15 cellular contexts compared by ENCODE assay signal in genomic region chr1:187078916-187079315, GRCh38.
"Had no signal": no experiment of that assay in that cellular context is flagged by ENCODE, and none has a peak within 500 bp of the region (broad histone marks: within the 10 kb centered on the region; RNA-seq: fewer than 3 reads in every experiment).

No MANE protein-coding gene starts in this region.

- H3K4me3 Mint-ChIP-seq: naive thymus-derived CD8-positive, alpha-beta T cell; nephron progenitor cell; stimulated activated memory B cell treated with anti-CD40 and anti-IgM and Interleukin-4, amounts not matched to agents 10 μg/mL and 1 μg/mL and 100 μg/mL, for 72 hours; type B pancreatic cell had no signal

- H3K36me3 ChIP-seq: lower lobe of right lung, sigmoid colon, tibial artery had no signal

- H3K27me3 Mint-ChIP-seq: naive thymus-derived CD8-positive, alpha-beta T cell; stimulated activated memory B cell treated with anti-CD40 and anti-IgM and Interleukin-4, amounts not matched to agents 10 μg/mL and 1 μg/mL and 100 μg/mL, for 72 hours; type B pancreatic cell had no signal

- ATAC-seq: left ventricle myocardium superior; lower lobe of right lung; naive thymus-derived CD8-positive, alpha-beta T cell; psoas muscle; right cardiac atrium; stimulated activated memory B cell treated with anti-CD40 and anti-IgM and Interleukin-4, amounts not matched to agents 10 μg/mL and 1 μg/mL and 100 μg/mL, for 72 hours; stimulated activated naive CD8-positive, alpha-beta T cell treated with anti-CD3 and anti-CD28 coated beads, Interleukin-15, Interleukin-2, amounts not matched to agents 100 U/mL and 50 U/mL, for 24 hours had no signal

- DNase-seq: left ventricle myocardium superior; lower lobe of right lung; naive thymus-derived CD8-positive, alpha-beta T cell; nephron progenitor cell; nucleus accumbens; psoas muscle; right cardiac atrium; sigmoid colon; stimulated activated CD4-positive, alpha-beta T cell treated with anti-CD3 and anti-CD28 coated beads, Interleukin-4, amount 100 ng/mL, for 4 hours; stimulated activated naive CD8-positive, alpha-beta T cell treated with anti-CD3 and anti-CD28 coated beads, Interleukin-15, Interleukin-2, amounts not matched to agents 100 U/mL and 50 U/mL, for 24 hours; substantia nigra; testis; tibial artery had no signal

- H3K4me1 ChIP-seq: lower lobe of right lung, psoas muscle, sigmoid colon, testis, tibial artery had no signal

- H3K27ac Mint-ChIP-seq: naive thymus-derived CD8-positive, alpha-beta T cell; nephron progenitor cell; stimulated activated memory B cell treated with anti-CD40 and anti-IgM and Interleukin-4, amounts not matched to agents 10 μg/mL and 1 μg/mL and 100 μg/mL, for 72 hours; type B pancreatic cell had no signal

- H3K27ac ChIP-seq: lower lobe of right lung, psoas muscle, sigmoid colon, testis, tibial artery had no signal

- H3K9me3 Mint-ChIP-seq: type B pancreatic cell had no signal

- H3K4me1 Mint-ChIP-seq: nephron progenitor cell; stimulated activated memory B cell treated with anti-CD40 and anti-IgM and Interleukin-4, amounts not matched to agents 10 μg/mL and 1 μg/mL and 100 μg/mL, for 72 hours had no signal

- H3K27me3 ChIP-seq: sigmoid colon, testis, tibial artery had no signal

- H3K9me3 ChIP-seq: lower lobe of right lung, psoas muscle, sigmoid colon, testis had no signal

- H3K4me3 ChIP-seq: lower lobe of right lung, psoas muscle, sigmoid colon, testis, tibial artery had no signal

- H3K36me3 Mint-ChIP-seq: naive thymus-derived CD8-positive, alpha-beta T cell; stimulated activated memory B cell treated with anti-CD40 and anti-IgM and Interleukin-4, amounts not matched to agents 10 μg/mL and 1 μg/mL and 100 μg/mL, for 72 hours; type B pancreatic cell had no signal
